ENCODE assay signal across 9 cellular contexts in the genomic region with DNA sequence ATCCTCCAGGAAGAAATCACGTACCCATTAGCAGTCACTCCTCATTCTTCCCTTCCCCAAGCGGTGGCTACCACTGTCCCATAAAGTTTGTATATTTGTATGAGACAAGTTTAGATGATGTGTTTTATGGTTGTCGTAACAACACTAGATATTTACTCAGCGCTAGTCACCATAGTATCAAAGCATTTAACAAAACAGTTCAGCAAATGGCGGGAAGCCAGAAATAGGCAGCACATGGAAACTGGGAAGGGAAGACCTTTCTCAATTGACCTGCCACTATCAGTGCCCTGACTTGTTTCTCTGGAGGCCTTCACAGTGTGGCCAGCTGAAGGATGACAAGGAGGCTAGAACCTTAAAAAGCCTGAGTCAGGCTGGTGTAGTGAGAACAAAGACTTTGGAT. TPM values are rescaled to one million over a fixed set of nuclear protein-coding genes. Genes with fewer than 3 reads are reported as not detected.
DNase-seq lines count a peak whose midpoint lies in the region; TF ChIP-seq lines count a peak whose summit lies in the region.
"Had no signal": no experiment of that assay in that cellular context is flagged by ENCODE, and none has a peak within 500 bp of the region (broad histone marks: within the 10 kb centered on the region; RNA-seq: fewer than 3 reads in every experiment).

No MANE protein-coding gene starts in this region.

- H3K4me1 ChIP-seq in rectal smooth muscle tissue (ENCODE audit: control insufficient read depth, insufficient read depth, low read length): peaks cover 31% of the 10 kb centered on the region
- H3K4me1 ChIP-seq: HAP-1 had no signal

- DNase-seq in ELR (ENCODE audit: low read depth) (peak; percentile 69), RWPE1 (ENCODE audit: low spot score) (peak; percentile 55), fibroblast of villous mesenchyme (ENCODE audit: low read depth) (peak; percentile 93), GF-D8 (lab: John Stamatoyannopoulos, UW) (no peak), putamen (ENCODE audit: low spot score) (no peak), DMS79 (lab: John Stamatoyannopoulos, UW) (no peak)
- DNase-seq in activated naive CD4-positive, alpha-beta T cell treated with anti-CD3 and anti-CD28 coated beads, Interleukin-2, amount 50 U/mL, for 16 hours: no peak

- H3K27me3 ChIP-seq in rectal smooth muscle tissue (ENCODE audit: control insufficient read depth, insufficient read depth, low read length): no peaks in the 10 kb centered on the region

- CTCF ChIA-PET in RWPE1 (lab: Yijun Ruan, JAX): interaction anchor here (0.7 kb wide), 1 partner anchor 99 kb away, joined by 3 read pairs; no protein-coding TSS in a partner anchor

- no peak for TF ChIP-seq CTCF in RWPE1 (conservative IDR thresholded peaks at IDR 0.05; ENCODE audit: low read depth)
- TF ChIP-seq CTCF in fibroblast of villous mesenchyme (IDR thresholded peaks at IDR 0.05; ENCODE audit: insufficient read depth, low read depth, low read length): no peak

- peaks cover 3% of the 10 kb centered on the region for H3K36me3 ChIP-seq in rectal smooth muscle tissue (ENCODE audit: control insufficient read depth, insufficient read depth, low read length)

- H3K4me3 ChIP-seq in fibroblast of villous mesenchyme (ENCODE audit: low read depth, low read length) (no peak overlapping the region), rectal smooth muscle tissue (ENCODE audit: low read length) (no peak overlapping the region)
- H3K4me3 ChIP-seq: HAP-1 had no signal

- POLR2A ChIA-PET in RWPE1 (lab: Yijun Ruan, JAX; ENCODE audit: low non-redundant PET): interaction anchor here (0.9 kb wide), 1 partner anchor 10 kb away, joined by 6 read pairs; no protein-coding TSS in a partner anchor

- H3K27ac ChIP-seq in RWPE1: no peak overlapping the region
- H3K27ac ChIP-seq in rectal smooth muscle tissue (ENCODE audit: low read depth, low read length): peak overlapping the region; percentile 73

- no peak overlapping the region for H3K9ac ChIP-seq in rectal smooth muscle tissue (ENCODE audit: low read length)

RNA-seq across cellular contexts. Expression of a gene that starts 31.1 kb away (rescaled TPM):
- 27.7 and 44.0 TPM in 2 replicates for total RNA-seq in fibroblast of villous mesenchyme

RNA-seq across cellular contexts. Expression of a gene that starts 31.3 kb away (rescaled TPM):
- 24.8 and 29.4 TPM in 2 replicates for total RNA-seq in fibroblast of villous mesenchyme

Comparison
In these comparisons a context has a peak if more than half of its experiments do, and no peak if none do; other contexts are left out.
1. DNase-seq: peak in ELR (single experiment), RWPE1 (single experiment) and fibroblast of villous mesenchyme (single experiment); none in GF-D8 (single experiment), putamen (single experiment), DMS79 (single experiment) and activated naive CD4-positive, alpha-beta T cell treated with anti-CD3 and anti-CD28 coated beads, Interleukin-2, amount 50 U/mL, for 16 hours (single experiment).